Comparison of ENCODE assay signal across 9 cellular contexts in genomic region chr1:42768172-42768571, GRCh38. TPM values are rescaled to one million over a fixed set of nuclear protein-coding genes. Genes with fewer than 3 reads are reported as not detected.
A peak's percentile ranks its signal among the peaks of the same experiment; 100 is the strongest.
DNase-seq lines count a peak whose midpoint lies in the region; ATAC-seq and TF ChIP-seq lines count a peak whose summit lies in the region.
"Had no signal": no experiment of that assay in that cellular context is flagged by ENCODE, and none has a peak within 500 bp of the region (broad histone marks: within the 10 kb centered on the region; RNA-seq: fewer than 3 reads in every experiment).

No MANE protein-coding gene starts in this region.

- POLR2A ChIA-PET in Caco-2 (lab: Charles Lee) = no interaction called here

- H3K4me3 ChIP-seq in Caco-2 (ENCODE audit: low read depth, low read length) (peak overlapping the region; percentile 90), OCI-LY1 (ENCODE audit: low read depth, low read length, poor library complexity, severe bottlenecking) (peak overlapping the region; percentile 92), epithelial cell of esophagus (ENCODE audit: low read length) (peak overlapping the region; percentile 88)

- intact Hi-C loops in Caco-2 (cut with micrococcal nuclease; ENCODE audit: unreplicated experiment) = no loop called here

- no peak for DNase-seq in Caco-2
- DNase-seq in epithelial cell of esophagus (ENCODE audit: low read depth) = no peak
- no peak for DNase-seq in osteocyte (ENCODE audit: extremely low spot score, unreplicated experiment)
- DNase-seq in anterior cingulate cortex (lab: John Stamatoyannopoulos, UW) = no peak
- DNase-seq in hypothalamus (lab: John Stamatoyannopoulos, UW) = no peak
- DNase-seq in NCI-H2227 treated with DMSO at 0.1 percent for 48 hours (lab: John Stamatoyannopoulos, UW) = no peak
- DNase-seq: HCEC 1CT had no signal

- H3K27ac Mint-ChIP-seq in Caco-2 (ENCODE audit: unreplicated experiment) (no peak overlapping the region), osteocyte (ENCODE audit: unreplicated experiment) (peak overlapping the region; percentile 85)

- no peaks in the 10 kb centered on the region for H3K36me3 ChIP-seq in Caco-2 (ENCODE audit: control insufficient read depth, insufficient read depth, low read length)
- peaks cover 23% of the 10 kb centered on the region; the same call in 1 of the 2 replicates for H3K36me3 ChIP-seq in OCI-LY1 (ENCODE audit: insufficient read depth, low read length)

- H4K20me1 ChIP-seq in OCI-LY1 (ENCODE audit: insufficient read depth, low read length) = no peaks in the 10 kb centered on the region

- H3K27ac ChIP-seq in OCI-LY1 (ENCODE audit: low read depth, low read length, poor library complexity, severe bottlenecking) = no peak overlapping the region

- no peaks in the 10 kb centered on the region for H3K9me3 Mint-ChIP-seq in Caco-2 (ENCODE audit: unreplicated experiment)
- no peaks in the 10 kb centered on the region for H3K9me3 Mint-ChIP-seq in osteocyte (ENCODE audit: unreplicated experiment)

- H3K9me3 ChIP-seq in Caco-2 (no peaks in the 10 kb centered on the region), OCI-LY1 (ENCODE audit: low read length) (no peaks in the 10 kb centered on the region)

- H3K79me2 ChIP-seq in OCI-LY1 (ENCODE audit: insufficient read depth, low read length) = peaks cover 28% of the 10 kb centered on the region

- H3K27me3 ChIP-seq in Caco-2 (replicated peaks; ENCODE audit: control insufficient read depth, insufficient read depth, low read length) (no peaks in the 10 kb centered on the region), OCI-LY1 (ENCODE audit: insufficient read depth, low read length) (no peaks in the 10 kb centered on the region)

- no peak for ATAC-seq in HG03175 (IDR thresholded peaks at IDR 0.05; ENCODE audit: unreplicated experiment)

- H3K4me2 ChIP-seq in OCI-LY1 (ENCODE audit: low read length) = peak overlapping the region; percentile 100

- H3K4me1 Mint-ChIP-seq in Caco-2 (ENCODE audit: low read depth, unreplicated experiment) = no peaks in the 10 kb centered on the region
- H3K4me1 Mint-ChIP-seq in osteocyte (ENCODE audit: unreplicated experiment) = peaks cover 27% of the 10 kb centered on the region

- CTCF ChIA-PET in Caco-2 (lab: Charles Lee) = no interaction called here

- H3K27me3 Mint-ChIP-seq in Caco-2 (ENCODE audit: insufficient read depth, unreplicated experiment) = no peaks in the 10 kb centered on the region
- H3K27me3 Mint-ChIP-seq in osteocyte (ENCODE audit: unreplicated experiment) = no peaks in the 10 kb centered on the region

- H3K36me3 Mint-ChIP-seq in Caco-2 (ENCODE audit: insufficient read depth, unreplicated experiment) = peaks cover 13% of the 10 kb centered on the region
- peaks cover 9% of the 10 kb centered on the region for H3K36me3 Mint-ChIP-seq in osteocyte (ENCODE audit: unreplicated experiment)

- TF ChIP-seq CTCF in Caco-2 (IDR thresholded peaks at IDR 0.05; ENCODE audit: insufficient read depth in 1 of 2, low read depth in 1 of 2, low read length in 1 of 2, severe bottlenecking in 1 of 2, unreplicated experiment in 1 of 2) (no peak), OCI-LY1 (IDR thresholded peaks at IDR 0.05; ENCODE audit: low read length) (no peak), epithelial cell of esophagus (IDR thresholded peaks at IDR 0.05; ENCODE audit: insufficient read depth, low read depth, low read length, missing control alignments) (no peak), osteocyte (IDR thresholded peaks at IDR 0.05) (no peak)

- H3K9me2 ChIP-seq in OCI-LY1 (ENCODE audit: low read depth, low read length) = no peaks in the 10 kb centered on the region

- H3K4me1 ChIP-seq in Caco-2 (peaks cover 13% of the 10 kb centered on the region), OCI-LY1 (ENCODE audit: insufficient read depth, low read length, severe bottlenecking) (peaks cover 30% of the 10 kb centered on the region)

- H2AFZ ChIP-seq in OCI-LY1 (ENCODE audit: low read length) = no peak overlapping the region

- H3K9ac ChIP-seq in OCI-LY1 (ENCODE audit: low read length) = peak overlapping the region; percentile 92

- H3F3A ChIP-seq in OCI-LY1 (ENCODE audit: insufficient read depth, low read length) = no peaks in the 10 kb centered on the region

- H3K4me3 Mint-ChIP-seq in Caco-2 (ENCODE audit: unreplicated experiment) (no peak overlapping the region), osteocyte (ENCODE audit: unreplicated experiment) (no peak overlapping the region)

- TSS peak; percentile 62 for BruUV-seq in Caco-2 (replicated peaks; lab: Mats Ljungman, UMichigan)

RNA-seq across cellular contexts. Expression of gene C1orf50, which starts 1.1 kb away (rescaled TPM):
- total RNA-seq in Caco-2 (2022) (6.1 and 6.3 TPM in 2 replicates), osteocyte (5.3 and 5.6 TPM in 2 replicates)

RNA-seq across cellular contexts. Expression of gene P3H1, which starts 1.3 kb away (rescaled TPM):
- total RNA-seq in Caco-2 (2022) (20.5 and 21.2 TPM in 2 replicates), osteocyte (210 and 221 TPM in 2 replicates)

RNA-seq across cellular contexts. Expression of gene TMEM269, which starts 16.6 kb away (rescaled TPM):
- total RNA-seq in Caco-2 (2022) (0.58 and 0.68 TPM in 2 replicates), osteocyte (0.21 and 0.67 TPM in 2 replicates)

RNA-seq across cellular contexts. Expression of gene CLDN19, which starts 28.1 kb away (rescaled TPM):
- 2.9 and 4.0 TPM in 2 replicates for total RNA-seq in Caco-2 (2022)
- not detected in 2 replicates for total RNA-seq in osteocyte

RNA-seq across cellular contexts. Expression of gene ERMAP, which starts 48.8 kb away (rescaled TPM):
- total RNA-seq in Caco-2 (2022) (4.8 and 5.2 TPM in 2 replicates), osteocyte (13.2 and 13.8 TPM in 2 replicates)
